13 cellular contexts compared by ENCODE assay signal in the genomic region with DNA sequence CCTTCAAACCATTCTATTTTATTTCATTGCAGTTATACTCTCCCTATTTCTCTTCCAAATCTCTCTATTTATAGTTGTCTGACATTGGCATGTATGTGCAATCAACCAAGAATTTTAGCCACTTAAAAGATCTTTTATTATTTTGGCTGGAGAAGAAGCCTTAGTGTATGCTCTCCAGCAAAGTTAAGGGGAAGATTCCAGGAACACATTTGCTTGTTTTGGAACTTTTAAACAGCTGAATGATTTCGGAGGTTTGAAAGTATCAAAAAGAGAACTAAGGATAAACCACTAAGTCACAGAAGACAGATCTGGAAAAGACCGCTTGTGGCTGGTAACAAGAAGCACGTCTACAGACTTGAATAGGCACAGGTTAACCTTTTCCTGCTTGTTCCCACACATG.
DNase-seq lines count a peak whose midpoint lies in the region; ATAC-seq and TF ChIP-seq lines count a peak whose summit lies in the region.
"Had no signal": no experiment of that assay in that cellular context is flagged by ENCODE, and none has a peak within 500 bp of the region (broad histone marks: within the 10 kb centered on the region; RNA-seq: fewer than 3 reads in every experiment).

No MANE protein-coding gene starts in this region.

- H4K20me1 ChIP-seq in H9 (ENCODE audit: control insufficient read depth, insufficient read depth, insufficient read length): no peaks in the 10 kb centered on the region

- H2BK120ac ChIP-seq in H9 (ENCODE audit: low read depth, low read length, poor library complexity, severe bottlenecking): no peak overlapping the region

- H3K27me3 ChIP-seq in BJ (ENCODE audit: control insufficient read depth, insufficient read depth, low read length): no peaks in the 10 kb centered on the region
- no peaks in the 10 kb centered on the region for H3K27me3 ChIP-seq in H9 (ENCODE audit: insufficient read depth, low read length)
- H3K27me3 ChIP-seq: suprapubic skin had no signal

- no peak overlapping the region for H2BK20ac ChIP-seq in H9 (ENCODE audit: low read depth, low read length, poor library complexity, severe bottlenecking)

- no peak overlapping the region for H3K4me2 ChIP-seq in H9 (ENCODE audit: insufficient read depth, insufficient read length, low read length)

- DNase-seq in BJ (ENCODE audit: low read depth) (peak; percentile 62), foreskin fibroblast (peak; percentile 24 to 63), sciatic nerve (ENCODE audit: low spot score) (no peak), NCI-H2227 treated with DMSO at 0.1 percent for 48 hours (lab: John Stamatoyannopoulos, UW) (no peak), H9 (no peak), GM10266 (ENCODE audit: extremely low spot score) (no peak)
- DNase-seq: CD4-positive, alpha-beta T cell; NCI-H187 treated with DMSO at 0.1 percent for 48 hours had no signal

- H3K79me2 ChIP-seq in H9 (ENCODE audit: insufficient read depth, low read length): no peaks in the 10 kb centered on the region

- no peaks in the 10 kb centered on the region for H3K23me2 ChIP-seq in H9 (ENCODE audit: insufficient read length, low read depth, low read length, poor library complexity, severe bottlenecking)

- H3K4ac ChIP-seq in H9 (ENCODE audit: low read depth, low read length): no peak overlapping the region

- no peak overlapping the region for H2BK5ac ChIP-seq in H9 (ENCODE audit: insufficient read length, low read length)

- no CpG with 5 or more reads among the region's 3 CpGs for WGBS in H9 (ENCODE audit: extremely low coverage, insufficient read length, low lambda C conversion rate)

- H3T11ph ChIP-seq in H9 (ENCODE audit: low read length): no peak overlapping the region

- no peaks in the 10 kb centered on the region for H3K79me1 ChIP-seq in H9 (ENCODE audit: insufficient read depth, low read depth, low read length, poor library complexity, severe bottlenecking)

- H2BK12ac ChIP-seq in H9 (ENCODE audit: insufficient read length, low read depth, low read length): no peak overlapping the region

- no peak for TF ChIP-seq CTCF in BJ (IDR thresholded peaks at IDR 0.05; ENCODE audit: insufficient read depth, low read depth, low read length)
- no peak for TF ChIP-seq CTCF in foreskin fibroblast (IDR thresholded peaks at IDR 0.05; ENCODE audit: low read depth, low read length)
- TF ChIP-seq CTCF in H9 (conservative IDR thresholded peaks at IDR 0.05): no peak
- no peak for TF ChIP-seq CTCF in GM10266 (IDR thresholded peaks at IDR 0.05; ENCODE audit: control insufficient read depth, insufficient read depth, low read depth, missing control alignments)

- no peaks in the 10 kb centered on the region for H3K27me3 Mint-ChIP-seq in H9 (ENCODE audit: low read depth)
- H3K27me3 Mint-ChIP-seq: CD4-positive, alpha-beta T cell had no signal

- H3K36me3 ChIP-seq in BJ (ENCODE audit: control insufficient read depth, insufficient read depth, low read length): no peaks in the 10 kb centered on the region
- H3K36me3 ChIP-seq: suprapubic skin had no signal

- no peak overlapping the region for H2BK15ac ChIP-seq in H9 (ENCODE audit: low read depth, low read length)

- H3K27ac ChIP-seq in H9 (ENCODE audit: insufficient read length, low read depth, low read length): no peak overlapping the region
- H3K27ac ChIP-seq: suprapubic skin had no signal

- H3K23ac ChIP-seq in H9 (ENCODE audit: insufficient read length, low read depth, low read length): no peak overlapping the region

- CTCF ChIA-PET in BJ (lab: Yijun Ruan, JAX): interaction anchor here (0.8 to 1.5 kb wide), 4 partner anchors 9 to 577 kb away, joined by 3 to 5 read pairs (median 4); no protein-coding TSS in a partner anchor

- H2AK5ac ChIP-seq in H9 (ENCODE audit: insufficient read length, low read length): no peak overlapping the region

- POLR2A ChIA-PET in BJ (lab: Charles Lee): no interaction called here

- H3K9ac ChIP-seq in H9 (ENCODE audit: extremely low read depth, insufficient read length, low read length): no peak overlapping the region

- no peak overlapping the region for H3K56ac ChIP-seq in H9 (ENCODE audit: insufficient read length, low read depth, low read length)

- no peak overlapping the region for H3K14ac ChIP-seq in H9 (ENCODE audit: insufficient read depth, low read length)

- H3K4me3 Mint-ChIP-seq in H9: no peak overlapping the region

- no peak overlapping the region for H3K27ac Mint-ChIP-seq in H9

- no peak overlapping the region for H4K8ac ChIP-seq in H9 (replicated peaks; ENCODE audit: insufficient read length, low read depth, low read length)

- H3K18ac ChIP-seq in H9 (ENCODE audit: insufficient read length, low read depth, low read length): no peak overlapping the region

- H3K4me1 ChIP-seq in H9 (ENCODE audit: insufficient read depth, low read length): no peaks in the 10 kb centered on the region

- H4K91ac ChIP-seq in H9 (ENCODE audit: insufficient read length, low read depth, low read length): no peak overlapping the region

- intact Hi-C loops in sciatic nerve (cut with DNase I): no loop called here

- ATAC-seq in SK-N-SH treated with all-trans-retinoic acid at 6 μM for 48 hours (peak; percentile 28; the same call in 2 of the 3 replicates), sciatic nerve (peak; percentile 73), HG03378 (IDR thresholded peaks at IDR 0.05; ENCODE audit: unreplicated experiment) (no peak)
- ATAC-seq: HCT116, HepG2 had no signal

- no peaks in the 10 kb centered on the region for H3K36me3 Mint-ChIP-seq in H9 (ENCODE audit: insufficient read depth in 1 of 3, low read depth in 3 of 3)

- H3K4me3 ChIP-seq in BJ (ENCODE audit: low read depth, low read length) (no peak overlapping the region), foreskin fibroblast (ENCODE audit: low read depth in 1 of 2, low read length in 2 of 2) (peak overlapping the region in 1 of 2 donors; percentile 25)
- H3K4me3 ChIP-seq: suprapubic skin had no signal

- no peaks in the 10 kb centered on the region for H3K9me3 Mint-ChIP-seq in H9
- H3K9me3 Mint-ChIP-seq: CD4-positive, alpha-beta T cell had no signal

- H3K4me1 Mint-ChIP-seq in H9: peaks cover 6% of the 10 kb centered on the region in 2 experiments

- H4K5ac ChIP-seq in H9 (ENCODE audit: insufficient read length, low read depth, low read length): no peak overlapping the region

- H2AFZ ChIP-seq in H9 (ENCODE audit: low read length): no peak overlapping the region

- no peaks in the 10 kb centered on the region for H3K9me3 ChIP-seq in H9 (ENCODE audit: control insufficient read depth, low read depth, low read length)
- H3K9me3 ChIP-seq: suprapubic skin had no signal

TF ChIP-seq in SK-N-SH treated with all-trans-retinoic acid at 6 μM for 48 hours, 23 proteins besides CTCF, POLR2A, EP300 and RAD21:
- TF ChIP-seq ARNTL (CRISPR knock-in tag; IDR thresholded peaks at IDR 0.05; ENCODE audit: borderline replicate concordance, low read depth) (no peak), ISL1 (CRISPR knock-in tag; IDR thresholded peaks at IDR 0.05) (0 out of 2 replicates have a peak, but pooled peaks have one; percentile 10)

Comparison
In these comparisons a context has a peak if more than half of its experiments do, and no peak if none do; other contexts are left out.
1. DNase-seq: peak in BJ (single experiment) and foreskin fibroblast (2 of 2); none in sciatic nerve (single experiment), NCI-H2227 treated with DMSO at 0.1 percent for 48 hours (single experiment), H9 (single experiment) and GM10266 (single experiment).